Comparison of ENCODE assay signal across 9 cellular contexts in the genomic region with DNA sequence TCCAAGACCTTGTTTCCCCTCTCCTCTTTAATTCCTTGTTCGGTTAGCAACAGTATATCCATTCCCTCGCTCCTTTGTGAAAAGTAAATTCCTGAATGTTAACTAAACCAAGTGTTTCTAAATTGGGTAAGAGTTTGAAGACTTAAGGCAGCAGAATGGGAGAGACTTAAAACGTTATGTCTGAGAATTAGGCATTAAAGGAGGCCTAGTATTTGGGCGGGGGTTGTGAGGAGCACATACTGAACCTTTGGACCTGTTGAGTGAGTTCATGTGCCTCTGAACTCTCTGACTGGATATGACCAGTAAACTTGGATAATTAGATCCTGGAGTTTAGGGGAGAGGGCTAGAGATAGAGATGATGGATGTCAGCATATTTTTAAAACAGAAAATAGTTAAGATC. TPM values are rescaled to one million over a fixed set of nuclear protein-coding genes. Genes with fewer than 3 reads are reported as not detected.
DNase-seq lines count a peak whose midpoint lies in the region; ATAC-seq, FAIRE-seq and TF ChIP-seq lines count a peak whose summit lies in the region.
"Had no signal": no experiment of that assay in that cellular context is flagged by ENCODE, and none has a peak within 500 bp of the region (broad histone marks: within the 10 kb centered on the region; RNA-seq: fewer than 3 reads in every experiment).

No MANE protein-coding gene starts in this region.

- TF ChIP-seq EP300 in stomach (IDR thresholded peaks at IDR 0.05) = no peak

- no peaks in the 10 kb centered on the region for H3K9me3 ChIP-seq in iPS-18c (ENCODE audit: control insufficient read depth, insufficient read depth, low read length)
- H3K9me3 ChIP-seq in stomach = no peaks in the 10 kb centered on the region
- H3K9me3 ChIP-seq in gastrocnemius medialis = no peaks in the 10 kb centered on the region

- H3K4me3 ChIP-seq in HFF-Myc (replicated peaks; ENCODE audit: low read depth, low read length) (peak overlapping the region; percentile 65), iPS-18c (ENCODE audit: insufficient read depth, low read depth, low read length) (peak overlapping the region; percentile 97), stomach (peak overlapping the region; percentile 87 to 96 (median 88)), gastrocnemius medialis (peak overlapping the region in 1 of 4 donors; percentile 93)

- peaks cover 0 to 5% (median 2%) of the 10 kb centered on the region in 4 donors for H3K36me3 ChIP-seq in stomach
- no peaks in the 10 kb centered on the region for H3K36me3 ChIP-seq in gastrocnemius medialis

- TF ChIP-seq CTCF in HFF-Myc (IDR thresholded peaks at IDR 0.05; ENCODE audit: low read depth, low read length, missing control alignments) (no peak), VCaP (conservative IDR thresholded peaks at IDR 0.05) (no peak), stomach (IDR thresholded peaks at IDR 0.05) (no peak), gastrocnemius medialis (IDR thresholded peaks at IDR 0.05 in 4 of 5, conservative IDR thresholded peaks at IDR 0.05 in 1 of 5) (no peak)

- intact Hi-C loops in stomach (cut with DNase I; ENCODE audit: low total_unique reads) (no loop called here), gastrocnemius medialis (cut with DNase I; ENCODE audit: low total_unique reads) (no loop called here)

- DNase-seq in HFF-Myc (ENCODE audit: extremely low read depth, low read depth) (no peak), stomach (no peak), SKM-1 (lab: John Stamatoyannopoulos, UW; ENCODE audit: unreplicated experiment) (no peak), RCC 7860 (ENCODE audit: low spot score) (no peak), gastrocnemius medialis (no peak), SKM-1 treated with dmso at 0.1 percent for 144 hours (lab: John Stamatoyannopoulos, UW; ENCODE audit: unreplicated experiment) (no peak)
- DNase-seq: left cardiac atrium had no signal

- TF ChIP-seq POLR2A in stomach (IDR thresholded peaks at IDR 0.05) = no peak
- TF ChIP-seq POLR2A in gastrocnemius medialis (IDR thresholded peaks at IDR 0.05) = no peak

- in situ Hi-C loops in gastrocnemius medialis (cut with MboI; ENCODE audit: low sequenced_read_pairs in 4 of 4) = loop anchor here in 2 of 4 donors (10.0 to 25.0 kb wide), 3 partner anchors 116 to 214 kb away; partner anchors contain the start of genes KLHL2 (in 2 of the 2) and TMEM192 (in 1 of the 2)

- WGBS in stomach, 5 donors = 15 to 30% (median 25%) methylated on average over 4 of the region's 4 CpGs

- peak overlapping the region; percentile 84 for H3K27ac ChIP-seq in VCaP
- peak overlapping the region in 2 of 5 donors; percentile 89 to 90 for H3K27ac ChIP-seq in stomach
- no peak overlapping the region for H3K27ac ChIP-seq in gastrocnemius medialis

- H3K27me3 ChIP-seq in stomach (no peaks in the 10 kb centered on the region), gastrocnemius medialis (no peaks in the 10 kb centered on the region)

- FAIRE-seq in RCC 7860 (lab: Jason Lieb, UNC) = no peak

- H3K4me1 ChIP-seq in stomach = peaks cover 12 to 57% (median 37%) of the 10 kb centered on the region in 4 donors
- H3K4me1 ChIP-seq in gastrocnemius medialis = peaks cover 10 to 14% of the 10 kb centered on the region in 2 donors

- ATAC-seq in gastrocnemius medialis = no peak
- ATAC-seq: left cardiac atrium had no signal

RNA-seq across cellular contexts. Expression of gene MSMO1, which starts 1.2 kb away (rescaled TPM):
- total RNA-seq in stomach (10 to 100 TPM in 3 of 5 donors, 1 to 10 TPM in 2; 6.7 to 62.6 (median 10.3) TPM), gastrocnemius medialis (1 to 10 TPM; 3.9 to 7.7 (median 4.1) TPM)
- polyA plus RNA-seq in stomach = 10 to 100 TPM; 18.6 to 46.4 (median 36.3) TPM

RNA-seq across cellular contexts. Expression of gene CPE, which starts 50.1 kb away (rescaled TPM):
- total RNA-seq in stomach = 100 to 1,000 TPM in 1 of 5 donors, 10 to 100 TPM in 4; 11.9 to 143 (median 44.5) TPM
- 10 to 100 TPM in 2 of 3 donors, 1 to 10 TPM in 1; 8.8 to 27.8 (median 13.1) TPM for polyA plus RNA-seq in stomach
- 10 to 100 TPM; 11.8 to 27.6 (median 17.0) TPM for total RNA-seq in gastrocnemius medialis
